1 cellular context compared by ENCODE assay signal in genomic region chr2:159194241-159194640, GRCh38.
TF ChIP-seq lines count a peak whose summit lies in the region.

No MANE protein-coding gene starts in this region.

TF ChIP-seq in K562, 482 proteins besides CTCF, POLR2A, EP300 and RAD21 (continued from another document):
- TF ChIP-seq ZNF639 (CRISPR knock-in tag; conservative IDR thresholded peaks at IDR 0.05 in 1 of 2, IDR thresholded peaks at IDR 0.05 in 1 of 2) (no peak), ZNF277 (CRISPR knock-in tag; IDR thresholded peaks at IDR 0.05; ENCODE audit: borderline replicate concordance) (no peak), MED1 (CRISPR knock-in tag; IDR thresholded peaks at IDR 0.05; ENCODE audit: borderline replicate concordance) (no peak), PYGO2 (tag; IDR thresholded peaks at IDR 0.05) (no peak), PTBP1 (IDR thresholded peaks at IDR 0.05; ENCODE audit: low read depth, low read length) (no peak), XRCC4 (IDR thresholded peaks at IDR 0.05; ENCODE audit: extremely low read depth, insufficient read depth, insufficient read length) (no peak), ZNF41 (CRISPR knock-in tag; conservative IDR thresholded peaks at IDR 0.05) (no peak), STAT5A (IDR thresholded peaks at IDR 0.05; ENCODE audit: borderline replicate concordance, low read length) (no peak), RBM39 (optimal IDR thresholded peaks at IDR 0.05; ENCODE audit: low read depth, low read length) (no peak), DACH1 (IDR thresholded peaks at IDR 0.05; ENCODE audit: partially characterized antibody) (no peak), ZBTB34 (CRISPR knock-in tag; IDR thresholded peaks at IDR 0.05) (no peak), CHD4 (IDR thresholded peaks at IDR 0.05; ENCODE audit: insufficient read depth, insufficient replicate concordance, low read depth, low read length, poor library complexity, severe bottlenecking) (no peak)
